13 cellular contexts compared by ENCODE assay signal in the genomic region with DNA sequence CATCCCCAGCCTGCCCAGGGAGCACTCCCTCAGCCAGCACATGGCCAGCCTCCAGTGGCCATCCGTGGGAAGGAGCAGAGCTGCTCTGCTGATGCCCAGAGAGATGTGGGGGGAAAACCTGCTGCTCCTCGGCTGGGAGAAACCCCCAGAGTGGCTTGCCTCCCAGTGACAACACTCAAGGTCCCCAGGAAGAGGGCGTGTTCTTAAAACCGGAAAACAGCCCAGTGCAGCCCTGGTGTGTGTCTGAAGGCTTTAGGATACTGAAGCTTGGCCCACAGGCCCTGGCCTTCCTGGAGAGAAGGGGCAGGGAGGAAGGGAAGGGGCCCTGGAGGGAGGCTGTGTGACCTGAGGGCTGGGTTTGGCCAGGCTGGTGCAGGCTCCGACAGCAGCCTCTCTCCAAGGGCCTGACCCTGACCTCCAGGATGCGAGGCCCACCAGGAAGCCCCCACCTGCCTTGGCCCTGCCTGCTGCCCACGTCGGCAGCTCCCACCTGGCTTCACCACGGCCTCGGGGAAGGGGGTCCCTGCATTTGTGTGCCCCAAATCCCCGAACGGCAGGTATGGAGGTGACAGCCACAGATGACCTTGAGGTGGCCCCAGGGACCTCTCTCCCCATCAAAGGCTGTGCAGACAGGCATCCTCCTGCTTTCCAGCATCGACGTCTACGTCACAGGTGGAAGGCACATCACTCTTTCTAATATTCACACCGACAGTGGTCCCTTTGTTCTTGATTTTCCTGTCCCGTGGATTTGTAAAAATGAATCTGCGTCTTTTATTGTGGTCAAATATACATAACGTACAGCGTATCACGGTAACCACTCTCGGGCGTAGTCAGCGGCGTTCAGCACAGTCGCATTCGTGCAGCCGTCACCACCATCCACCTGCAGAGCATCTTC.
DNase-seq lines count a peak whose midpoint lies in the region; ATAC-seq, FAIRE-seq and TF ChIP-seq lines count a peak whose summit lies in the region.
"Had no signal": no experiment of that assay in that cellular context is flagged by ENCODE, and none has a peak within 500 bp of the region (broad histone marks: within the 10 kb centered on the region; RNA-seq: fewer than 3 reads in every experiment).

No MANE protein-coding gene starts in this region.

- no peak overlapping the region for H3K4me2 ChIP-seq in HepG2 (ENCODE audit: low read depth, low read length)
- H3K4me2 ChIP-seq: smooth muscle cell had no signal

- no peaks in the 10 kb centered on the region for H3K36me3 ChIP-seq in HepG2 (replicated peaks in 1 of 2; ENCODE audit: control insufficient read depth in 1 of 2, insufficient read depth in 2 of 2, low read length in 2 of 2)

- BruUV-seq in HepG2 (replicated peaks; lab: Mats Ljungman, UMichigan): no TSS peak

- TF ChIP-seq POLR2A in HepG2 (IDR thresholded peaks at IDR 0.05; ENCODE audit: insufficient read depth in 1 of 2, low read depth in 2 of 2, low read length in 2 of 2): no peak

- WGBS in HepG2 (ENCODE audit: low lambda C conversion rate): 52% methylated on average over 21 of the region's 28 CpGs

- H3K27me3 ChIP-seq in HepG2 (ENCODE audit: control insufficient read depth in 1 of 2, insufficient read depth in 2 of 2, low read length in 2 of 2): peaks cover 20 to 92% of the 10 kb centered on the region in 2 experiments

- in situ Hi-C loops in HepG2 (cut with HindIII; ENCODE audit: extremely low pct_ligation_motif_present, low pct_unique_long_range_greater_than_20kb): no loop called here

- peak; percentile 4 for DNase-seq in activated naive CD4-positive, alpha-beta T cell treated with Interleukin-2 at 50 U/mL for 16 hours
- DNase-seq in activated naive CD4-positive, alpha-beta T cell (lab: John Stamatoyannopoulos, UW): no peak
- no peak for DNase-seq in T-helper 2 cell treated with Interferon-gamma antibody and Interleukin-4, amounts not matched to agents 5 μg/mL and 100 μg/mL, for 36 hours (ENCODE audit: low spot score)
- DNase-seq in coronary artery (ENCODE audit: low spot score): peak; percentile 58
- DNase-seq in stimulated activated effector memory CD8-positive, alpha-beta T cell treated with anti-CD3 and anti-CD28 coated beads, Interleukin-12 subunit alpha, Interleukin-12 subunit beta, amount 100 ng/mL, for 72 hours (ENCODE audit: low spot score in 2 of 2): peak in 1 of 2 donors; percentile 48
- DNase-seq in glutamatergic neuron: no peak
- no peak for DNase-seq in HUDEP-2 (lab: John Stamatoyannopoulos, UW; ENCODE audit: unreplicated experiment in 76 of 76)
- no peak for DNase-seq in HepG2 (ENCODE audit: low spot score)
- DNase-seq: NCI-H2107 had no signal

- no peak for TF ChIP-seq CTCF in coronary artery (IDR thresholded peaks at IDR 0.05)
- no peak for TF ChIP-seq CTCF in glutamatergic neuron (IDR thresholded peaks at IDR 0.05; ENCODE audit: partially characterized antibody, unreplicated experiment)
- no peak for TF ChIP-seq CTCF in HepG2 (CRISPR knock-in tag; IDR thresholded peaks at IDR 0.05)

- peak overlapping the region; percentile 55 for H3K27ac Mint-ChIP-seq in T-helper 2 cell treated with Interferon-gamma antibody and Interleukin-4, amounts not matched to agents 5 μg/mL and 100 μg/mL, for 36 hours
- H3K27ac Mint-ChIP-seq in stimulated activated effector memory CD8-positive, alpha-beta T cell treated with anti-CD3 and anti-CD28 coated beads, Interleukin-12 subunit alpha, Interleukin-12 subunit beta, amount 100 ng/mL, for 72 hours: peak overlapping the region; percentile 82
- H3K27ac Mint-ChIP-seq in glutamatergic neuron (ENCODE audit: unreplicated experiment): no peak overlapping the region
- H3K27ac Mint-ChIP-seq: activated T-helper 2 cell treated with anti-CD3 and anti-CD28 coated beads, Interferon-gamma antibody, Interleukin-2, Interleukin-4, amounts not matched to agents 10 μg/mL and 5 μg/mL and 100 μg/mL, durations not matched to agents 14 hours and 24 hours and 36 hours; nephron had no signal

- H3K9me3 ChIP-seq in HepG2 (ENCODE audit: low read length): no peaks in the 10 kb centered on the region

- TF ChIP-seq EP300 in HepG2 (IDR thresholded peaks at IDR 0.05; ENCODE audit: low read depth in 2 of 2, low read length in 2 of 2) (no peak), HepG2 (CRISPR knock-in tag; IDR thresholded peaks at IDR 0.05; ENCODE audit: borderline replicate concordance) (no peak)

- CTCF ChIA-PET in HepG2 (lab: Yijun Ruan, JAX; ENCODE audit: low intra/inter-chr PET ratio, low total read pairs): no interaction called here

- H4K20me1 ChIP-seq in HepG2 (ENCODE audit: insufficient read depth, low read length): no peaks in the 10 kb centered on the region

- H3K4me3 ChIP-seq in coronary artery (no peak overlapping the region), HepG2 (replicated peaks in 1 of 3; ENCODE audit: insufficient read depth in 1 of 3, low read depth in 2 of 3, low read length in 3 of 3) (no peak overlapping the region)
- H3K4me3 ChIP-seq: smooth muscle cell had no signal

- H3K36me3 Mint-ChIP-seq in T-helper 2 cell treated with Interferon-gamma antibody and Interleukin-4, amounts not matched to agents 5 μg/mL and 100 μg/mL, for 36 hours (ENCODE audit: low read depth): no peaks in the 10 kb centered on the region
- no peaks in the 10 kb centered on the region for H3K36me3 Mint-ChIP-seq in stimulated activated effector memory CD8-positive, alpha-beta T cell treated with anti-CD3 and anti-CD28 coated beads, Interleukin-12 subunit alpha, Interleukin-12 subunit beta, amount 100 ng/mL, for 72 hours
- no peaks in the 10 kb centered on the region for H3K36me3 Mint-ChIP-seq in glutamatergic neuron (ENCODE audit: unreplicated experiment)

- FAIRE-seq in HepG2 (lab: Jason Lieb, UNC): no peak
- FAIRE-seq: keratinocyte had no signal

- H3K4me1 ChIP-seq in HepG2 (ENCODE audit: insufficient read depth, low read length): no peaks in the 10 kb centered on the region

- ATAC-seq in stimulated activated effector memory CD8-positive, alpha-beta T cell treated with anti-CD3 and anti-CD28 coated beads, Interleukin-12 subunit alpha, Interleukin-12 subunit beta, amount 100 ng/mL, for 72 hours: peak; percentile 36
- no peak for ATAC-seq in HepG2

- peaks cover 24% of the 10 kb centered on the region for H3K4me1 Mint-ChIP-seq in T-helper 2 cell treated with Interferon-gamma antibody and Interleukin-4, amounts not matched to agents 5 μg/mL and 100 μg/mL, for 36 hours (ENCODE audit: low read depth)
- peaks cover 53% of the 10 kb centered on the region for H3K4me1 Mint-ChIP-seq in stimulated activated effector memory CD8-positive, alpha-beta T cell treated with anti-CD3 and anti-CD28 coated beads, Interleukin-12 subunit alpha, Interleukin-12 subunit beta, amount 100 ng/mL, for 72 hours
- H3K4me1 Mint-ChIP-seq in glutamatergic neuron (ENCODE audit: low read depth, unreplicated experiment): peaks cover 29% of the 10 kb centered on the region

- no peak overlapping the region for H3K9ac ChIP-seq in HepG2 (ENCODE audit: insufficient read depth, low read depth, low read length)

- H3K9me3 Mint-ChIP-seq in T-helper 2 cell treated with Interferon-gamma antibody and Interleukin-4, amounts not matched to agents 5 μg/mL and 100 μg/mL, for 36 hours: no peaks in the 10 kb centered on the region
- H3K9me3 Mint-ChIP-seq in stimulated activated effector memory CD8-positive, alpha-beta T cell treated with anti-CD3 and anti-CD28 coated beads, Interleukin-12 subunit alpha, Interleukin-12 subunit beta, amount 100 ng/mL, for 72 hours: no peaks in the 10 kb centered on the region
- H3K9me3 Mint-ChIP-seq in glutamatergic neuron (ENCODE audit: unreplicated experiment): peaks cover 5% of the 10 kb centered on the region
- H3K9me3 Mint-ChIP-seq: activated T-helper 2 cell treated with anti-CD3 and anti-CD28 coated beads, Interferon-gamma antibody, Interleukin-2, Interleukin-4, amounts not matched to agents 10 μg/mL and 5 μg/mL and 100 μg/mL, durations not matched to agents 14 hours and 24 hours and 36 hours; nephron had no signal

- H3K27me3 Mint-ChIP-seq in T-helper 2 cell treated with Interferon-gamma antibody and Interleukin-4, amounts not matched to agents 5 μg/mL and 100 μg/mL, for 36 hours (ENCODE audit: low read depth): no peaks in the 10 kb centered on the region
- peaks cover 16% of the 10 kb centered on the region for H3K27me3 Mint-ChIP-seq in glutamatergic neuron (ENCODE audit: unreplicated experiment)

- TF ChIP-seq RAD21 in HepG2 (CRISPR knock-in tag; IDR thresholded peaks at IDR 0.05): no peak

- H2AFZ ChIP-seq in HepG2 (ENCODE audit: low read length): no peak overlapping the region

- intact Hi-C loops in HepG2 (cut with micrococcal nuclease; ENCODE audit: unreplicated experiment): no loop called here

- POLR2A ChIA-PET in HepG2 (lab: Yijun Ruan, JAX): no interaction called here

- H3K4me3 Mint-ChIP-seq in T-helper 2 cell treated with Interferon-gamma antibody and Interleukin-4, amounts not matched to agents 5 μg/mL and 100 μg/mL, for 36 hours: peak overlapping the region; percentile 34
- no peak overlapping the region for H3K4me3 Mint-ChIP-seq in stimulated activated effector memory CD8-positive, alpha-beta T cell treated with anti-CD3 and anti-CD28 coated beads, Interleukin-12 subunit alpha, Interleukin-12 subunit beta, amount 100 ng/mL, for 72 hours
- H3K4me3 Mint-ChIP-seq in glutamatergic neuron (ENCODE audit: unreplicated experiment): no peak overlapping the region
- H3K4me3 Mint-ChIP-seq: nephron had no signal

- H3K79me2 ChIP-seq in HepG2 (ENCODE audit: insufficient read depth, low read length): no peaks in the 10 kb centered on the region

- H3K27ac ChIP-seq in coronary artery: no peak overlapping the region
- no peak overlapping the region for H3K27ac ChIP-seq in HepG2 (ENCODE audit: extremely low read length, insufficient read depth, low read length)

TF ChIP-seq in HepG2, 621 proteins besides CTCF, POLR2A, EP300 and RAD21 (continues in another document):
- TF ChIP-seq ZNF678 (CRISPR knock-in tag; IDR thresholded peaks at IDR 0.05): no peak
- TF ChIP-seq, protein P1, sequence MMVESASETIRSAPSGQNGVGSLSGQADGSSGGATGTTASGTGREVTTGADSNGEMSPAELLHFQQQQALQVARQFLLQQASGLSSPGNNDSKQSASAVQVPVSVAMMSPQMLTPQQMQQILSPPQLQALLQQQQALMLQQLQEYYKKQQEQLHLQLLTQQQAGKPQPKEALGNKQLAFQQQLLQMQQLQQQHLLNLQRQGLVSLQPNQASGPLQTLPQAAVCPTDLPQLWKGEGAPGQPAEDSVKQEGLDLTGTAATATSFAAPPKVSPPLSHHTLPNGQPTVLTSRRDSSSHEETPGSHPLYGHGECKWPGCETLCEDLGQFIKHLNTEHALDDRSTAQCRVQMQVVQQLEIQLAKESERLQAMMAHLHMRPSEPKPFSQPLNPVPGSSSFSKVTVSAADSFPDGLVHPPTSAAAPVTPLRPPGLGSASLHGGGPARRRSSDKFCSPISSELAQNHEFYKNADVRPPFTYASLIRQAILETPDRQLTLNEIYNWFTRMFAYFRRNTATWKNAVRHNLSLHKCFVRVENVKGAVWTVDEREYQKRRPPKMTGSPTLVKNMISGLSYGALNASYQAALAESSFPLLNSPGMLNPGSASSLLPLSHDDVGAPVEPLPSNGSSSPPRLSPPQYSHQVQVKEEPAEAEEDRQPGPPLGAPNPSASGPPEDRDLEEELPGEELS (CRISPR knock-in tag; IDR thresholded peaks at IDR 0.05): no peak
- no peak for TF ChIP-seq RFXANK (CRISPR knock-in tag; IDR thresholded peaks at IDR 0.05)
- no peak for TF ChIP-seq XRCC5 (optimal IDR thresholded peaks at IDR 0.05; ENCODE audit: low read length)
- no peak for TF ChIP-seq SAFB2 (CRISPR knock-in tag; IDR thresholded peaks at IDR 0.05; ENCODE audit: borderline replicate concordance, low read depth)

Comparison
In these comparisons a context has a peak if more than half of its experiments do, and no peak if none do; other contexts are left out.
1. DNase-seq: peak in activated naive CD4-positive, alpha-beta T cell treated with Interleukin-2 at 50 U/mL for 16 hours (single experiment) and coronary artery (single experiment); none in activated naive CD4-positive, alpha-beta T cell (0 of 4), T-helper 2 cell treated with Interferon-gamma antibody and Interleukin-4, amounts not matched to agents 5 μg/mL and 100 μg/mL, for 36 hours (single experiment), glutamatergic neuron (single experiment), HUDEP-2 (0 of 76) and HepG2 (single experiment).